Comparison of ENCODE assay signal across 1 cellular context in the genomic region with DNA sequence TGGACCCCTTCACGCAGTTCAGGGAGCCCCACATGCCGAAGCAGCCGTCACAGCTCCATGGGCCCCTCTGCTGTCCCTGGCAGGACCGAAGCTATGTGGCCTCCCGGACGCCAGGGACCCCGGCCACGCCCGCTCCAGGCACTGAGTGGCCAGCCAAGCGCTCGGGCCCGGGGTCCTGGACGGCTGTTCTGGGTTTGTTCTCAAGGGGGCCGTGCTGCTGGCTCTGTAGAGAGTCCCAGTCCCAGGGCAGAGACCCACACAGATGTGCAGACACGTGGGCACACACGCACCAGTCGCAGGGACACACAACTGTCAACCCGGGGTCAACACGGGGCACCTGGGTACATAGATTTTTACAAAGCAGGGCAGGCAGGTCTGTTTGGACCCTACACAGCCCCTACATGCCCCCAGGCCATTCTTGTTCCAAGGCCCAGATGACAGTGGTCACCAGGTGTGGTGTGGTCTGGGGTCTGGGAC.
TF ChIP-seq lines count a peak whose summit lies in the region.

No MANE protein-coding gene starts in this region.

TF ChIP-seq in K562, 482 proteins besides CTCF, POLR2A, EP300 and RAD21:
- TF ChIP-seq POLR2G (IDR thresholded peaks at IDR 0.05; ENCODE audit: low read depth, low read length) (peak; percentile 44), RBM39 (optimal IDR thresholded peaks at IDR 0.05; ENCODE audit: low read depth, low read length) (no peak)
